Comparison of ENCODE assay signal across 28 cellular contexts in the genomic region with DNA sequence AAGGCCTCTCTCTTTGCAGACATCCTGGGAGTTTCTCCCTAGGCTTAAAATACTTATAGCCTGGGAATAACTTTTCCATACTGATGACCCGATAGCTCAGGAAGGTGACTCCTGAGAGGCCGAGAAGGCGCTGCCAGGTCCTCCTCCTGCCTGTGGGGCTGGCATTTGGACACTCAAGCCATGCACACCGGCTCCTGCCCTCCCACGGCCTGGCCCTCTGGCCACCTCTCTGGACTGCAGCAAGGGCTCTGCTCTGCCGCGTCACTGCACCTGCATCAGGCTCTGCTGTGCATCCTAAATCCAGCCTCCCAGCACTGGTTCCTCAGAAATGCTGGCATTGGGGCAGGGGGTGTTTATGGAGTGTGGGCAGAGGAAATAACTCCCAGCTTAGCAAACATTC. TPM values are rescaled to one million over a fixed set of nuclear protein-coding genes. Genes with fewer than 3 reads are reported as not detected.
DNase-seq lines count a peak whose midpoint lies in the region; ATAC-seq and TF ChIP-seq lines count a peak whose summit lies in the region.
"Had no signal": no experiment of that assay in that cellular context is flagged by ENCODE, and none has a peak within 500 bp of the region (broad histone marks: within the 10 kb centered on the region; RNA-seq: fewer than 3 reads in every experiment).

No MANE protein-coding gene starts in this region.

- no peak overlapping the region for H3K18ac ChIP-seq in IMR-90 (ENCODE audit: low read depth, low read length)
- H3K18ac ChIP-seq in neuronal stem cell (ENCODE audit: low read length): peak overlapping the region; percentile 49

- TF ChIP-seq POLR2A in IMR-90 (IDR thresholded peaks at IDR 0.05; ENCODE audit: low read depth, low read length): no peak
- TF ChIP-seq POLR2A in suprapubic skin (IDR thresholded peaks at IDR 0.05): no peak

- H2BK120ac ChIP-seq in IMR-90 (ENCODE audit: low read depth, low read length) (no peak overlapping the region), neuronal stem cell (ENCODE audit: low read depth, low read length) (peak overlapping the region; percentile 1)

- H2AK5ac ChIP-seq in IMR-90 (ENCODE audit: low read depth, low read length): no peak overlapping the region
- no peak overlapping the region for H2AK5ac ChIP-seq in neuronal stem cell (ENCODE audit: low read depth, low read length)

- no peak overlapping the region for H3K14ac ChIP-seq in IMR-90 (replicated peaks; ENCODE audit: low read depth, low read length)
- no peak overlapping the region for H3K14ac ChIP-seq in neuronal stem cell (ENCODE audit: low read length)

- H3K36me3 Mint-ChIP-seq in activated naive CD8-positive, alpha-beta T cell treated with anti-CD3 and anti-CD28 coated beads for 36 hours: no peaks in the 10 kb centered on the region
- H3K36me3 Mint-ChIP-seq: CD14-positive monocyte; CD4-positive, alpha-beta memory T cell; CD4-positive, CD25-positive, alpha-beta regulatory T cell; CD8-positive, alpha-beta memory T cell had no signal

- dilution Hi-C loops in IMR-90 (cut with HindIII; ENCODE audit: low sequenced_read_pairs, unreplicated experiment): no loop called here

- DNase-seq in IMR-90 (no peak), astrocyte of the hippocampus (ENCODE audit: low read depth, low spot score) (peak; percentile 10), neuronal stem cell (ENCODE audit: low spot score) (no peak), suprapubic skin (ENCODE audit: low spot score in 2 of 2) (no peak), HuH-7 (ENCODE audit: low spot score) (no peak)
- DNase-seq in activated naive CD8-positive, alpha-beta T cell treated with anti-CD3 and anti-CD28 coated beads for 36 hours: no peak
- DNase-seq: 8988T; ACHN; BE2C; C1 segment of cervical spinal cord; CD4-positive, alpha-beta memory T cell; CD4-positive, CD25-positive, alpha-beta regulatory T cell; CD8-positive, alpha-beta memory T cell; COR-L47; DMS 273 treated with DMSO at 0.1 percent for 48 hours; DMS153; DMS53; DMS79; DND-41; GDM1 had no signal

- no peak overlapping the region for H3K4me3 Mint-ChIP-seq in activated naive CD8-positive, alpha-beta T cell treated with anti-CD3 and anti-CD28 coated beads for 36 hours
- H3K4me3 Mint-ChIP-seq: CD14-positive monocyte; CD4-positive, alpha-beta memory T cell; CD4-positive, CD25-positive, alpha-beta regulatory T cell; CD8-positive, alpha-beta memory T cell had no signal

- no TSS peak for BruUV-seq in IMR-90 (replicated peaks; lab: Mats Ljungman, UMichigan)

- no peaks in the 10 kb centered on the region for H3K36me3 ChIP-seq in IMR-90 (ENCODE audit: control insufficient read depth, insufficient read depth, low read length)
- H3K36me3 ChIP-seq in neuronal stem cell (replicated peaks in 1 of 2; ENCODE audit: control insufficient read depth in 2 of 2, insufficient read depth in 2 of 2, low read length in 2 of 2): no peaks in the 10 kb centered on the region
- H3K36me3 ChIP-seq in suprapubic skin: no peaks in the 10 kb centered on the region
- H3K36me3 ChIP-seq: BE2C, BLaER1 had no signal

- no peaks in the 10 kb centered on the region for H3K4me1 Mint-ChIP-seq in activated naive CD8-positive, alpha-beta T cell treated with anti-CD3 and anti-CD28 coated beads for 36 hours
- H3K4me1 Mint-ChIP-seq: CD14-positive monocyte; CD4-positive, CD25-positive, alpha-beta regulatory T cell; CD8-positive, alpha-beta memory T cell had no signal

- H3K79me1 ChIP-seq in IMR-90 (ENCODE audit: low read depth in 1 of 2, low read length in 2 of 2) (no peaks in the 10 kb centered on the region), neuronal stem cell (ENCODE audit: low read depth, low read length) (peaks cover 3% of the 10 kb centered on the region)

- no peak overlapping the region for H3K9ac ChIP-seq in IMR-90 (ENCODE audit: low read depth, low read length)
- no peak overlapping the region for H3K9ac ChIP-seq in neuronal stem cell (ENCODE audit: low read depth, low read length, poor library complexity)
- H3K9ac ChIP-seq: BLaER1 had no signal

- H3K4me1 ChIP-seq in IMR-90 (ENCODE audit: control insufficient read depth, insufficient read depth, low read length): peaks cover 10% of the 10 kb centered on the region
- peaks cover 6 to 10% of the 10 kb centered on the region in 2 donors for H3K4me1 ChIP-seq in neuronal stem cell (ENCODE audit: control insufficient read depth in 2 of 2, insufficient read depth in 1 of 2, low read depth in 1 of 2, low read length in 2 of 2)
- peaks cover 14% of the 10 kb centered on the region for H3K4me1 ChIP-seq in suprapubic skin

- H2BK12ac ChIP-seq in neuronal stem cell (ENCODE audit: low read length): no peak overlapping the region

- no peak overlapping the region for H2BK5ac ChIP-seq in IMR-90 (ENCODE audit: low read depth, low read length, poor library complexity, severe bottlenecking)
- no peak overlapping the region for H2BK5ac ChIP-seq in neuronal stem cell (ENCODE audit: low read length)

- H4K91ac ChIP-seq in IMR-90 (ENCODE audit: insufficient read depth, low read depth, low read length): no peak overlapping the region
- no peak overlapping the region for H4K91ac ChIP-seq in neuronal stem cell (ENCODE audit: low read depth, low read length, poor library complexity)

- no peaks in the 10 kb centered on the region for H3K9me3 Mint-ChIP-seq in activated naive CD8-positive, alpha-beta T cell treated with anti-CD3 and anti-CD28 coated beads for 36 hours
- H3K9me3 Mint-ChIP-seq: CD14-positive monocyte; CD4-positive, alpha-beta memory T cell; CD8-positive, alpha-beta memory T cell had no signal

- H3K27me3 ChIP-seq in IMR-90 (ENCODE audit: control insufficient read depth, insufficient read depth, low read length) (peaks cover 8% of the 10 kb centered on the region; the same call in 1 of the 2 replicates), neuronal stem cell (ENCODE audit: control insufficient read depth in 3 of 3, insufficient read depth in 3 of 3, low read depth in 1 of 3, low read length in 3 of 3) (peaks cover 0 to 5% (median 0%) of the 10 kb centered on the region in 3 experiments), suprapubic skin (no peaks in the 10 kb centered on the region)
- H3K27me3 ChIP-seq: BE2C, BLaER1 had no signal

- no peak overlapping the region for H4K8ac ChIP-seq in IMR-90 (ENCODE audit: low read depth in 2 of 2, low read length in 2 of 2)
- no peak overlapping the region for H4K8ac ChIP-seq in neuronal stem cell (ENCODE audit: low read depth, low read length)

- no peak for TF ChIP-seq RAD21 in IMR-90 (IDR thresholded peaks at IDR 0.05; ENCODE audit: low read length)

- in situ Hi-C loops in IMR-90 (cut with MboI; ENCODE audit: low sequenced_read_pairs): no loop called here

- intact Hi-C loops in IMR-90 (cut with micrococcal nuclease): no loop called here

- no peak for TF ChIP-seq EP300 in suprapubic skin (IDR thresholded peaks at IDR 0.05)

- H3K4me3 ChIP-seq in IMR-90 (ENCODE audit: insufficient read depth, low read depth, low read length) (no peak overlapping the region), neuronal stem cell (ENCODE audit: low read length in 2 of 2) (peak overlapping the region in 1 of 2 donors; percentile 16), suprapubic skin (no peak overlapping the region)
- H3K4me3 ChIP-seq: BLaER1, GM12878 had no signal

- H3K23ac ChIP-seq in IMR-90 (ENCODE audit: low read depth, low read length): no peak overlapping the region
- H3K23ac ChIP-seq in neuronal stem cell (ENCODE audit: low read depth, low read length, poor library complexity): no peak overlapping the region

- peaks cover 6% of the 10 kb centered on the region; the same call in 1 of the 2 replicates for H3K9me1 ChIP-seq in IMR-90 (ENCODE audit: insufficient read depth, low read length)

- H2AK9ac ChIP-seq in IMR-90 (replicated peaks; ENCODE audit: low read depth, low read length, poor library complexity): no peak overlapping the region

- H4K5ac ChIP-seq in IMR-90 (ENCODE audit: low read depth, low read length): no peak overlapping the region

- no peak overlapping the region for H3K4me2 ChIP-seq in IMR-90 (ENCODE audit: low read depth, low read length)
- H3K4me2 ChIP-seq in neuronal stem cell (ENCODE audit: insufficient read depth, low read length, poor library complexity, severe bottlenecking): no peak overlapping the region
- H3K4me2 ChIP-seq: BLaER1 had no signal

- H3K9me3 ChIP-seq in IMR-90 (ENCODE audit: control insufficient read depth, insufficient read depth, low read length) (no peaks in the 10 kb centered on the region), neuronal stem cell (replicated peaks in 1 of 2; ENCODE audit: control insufficient read depth in 2 of 2, insufficient read depth in 1 of 2, low read depth in 1 of 2, low read length in 2 of 2) (no peaks in the 10 kb centered on the region), suprapubic skin (no peaks in the 10 kb centered on the region)
- H3K9me3 ChIP-seq: BE2C, BLaER1 had no signal

- H3K56ac ChIP-seq in IMR-90 (ENCODE audit: extremely low read depth, insufficient read depth, low read length): no peak overlapping the region

- no peak overlapping the region for H2BK20ac ChIP-seq in IMR-90 (ENCODE audit: low read depth, low read length)

- H3K27ac ChIP-seq in IMR-90 (ENCODE audit: insufficient read depth, low read length): no peak overlapping the region
- H3K27ac ChIP-seq in neuronal stem cell (replicated peaks; ENCODE audit: low read length): no peak overlapping the region
- H3K27ac ChIP-seq in suprapubic skin: no peak overlapping the region
- H3K27ac ChIP-seq: BLaER1 had no signal

- POLR2A ChIA-PET in IMR-90 (lab: Charles Lee; ENCODE audit: unreplicated experiment): interaction anchor here (0.5 kb wide), 1 partner anchor 79 kb away, joined by 3 read pairs; no protein-coding TSS in a partner anchor

- WGBS in IMR-90 (ENCODE audit: extremely low coverage in 2 of 2, insufficient read length in 1 of 2), 2 experiments: 89% methylated on average over 4 of the region's 7 CpGs; no CpG with 5 or more reads in 1 of the 2 experiments
- WGBS in neuronal stem cell (ENCODE audit: extremely low coverage in 2 of 2, insufficient read length in 2 of 2, insufficient replicate concordance in 1 of 2), 2 donors: no CpG with 5 or more reads among the region's 7 CpGs
- WGBS in suprapubic skin: 94% methylated on average over 7 of the region's 7 CpGs

- H3K27me3 Mint-ChIP-seq in activated naive CD8-positive, alpha-beta T cell treated with anti-CD3 and anti-CD28 coated beads for 36 hours: peaks cover 8% of the 10 kb centered on the region

- H2AFZ ChIP-seq in IMR-90 (replicated peaks; ENCODE audit: low read length, poor library complexity) (peak overlapping the region; percentile 38), neuronal stem cell (ENCODE audit: low read length) (no peak overlapping the region)

- ATAC-seq in IMR-90 (ENCODE audit: low read depth): no peak
- ATAC-seq in HG02938 (IDR thresholded peaks at IDR 0.05; ENCODE audit: unreplicated experiment): no peak
- ATAC-seq: GM12878 had no signal

- CTCF ChIA-PET in IMR-90 (lab: Yijun Ruan, JAX): no interaction called here

- no peaks in the 10 kb centered on the region for H4K20me1 ChIP-seq in IMR-90 (ENCODE audit: insufficient read depth, low read length)
- H4K20me1 ChIP-seq: BLaER1 had no signal

- TF ChIP-seq CTCF in IMR-90 (conservative IDR thresholded peaks at IDR 0.05; ENCODE audit: low read depth, low read length) (no peak), suprapubic skin (IDR thresholded peaks at IDR 0.05) (no peak)

- H3K4ac ChIP-seq in IMR-90 (ENCODE audit: low read depth, low read length) (no peak overlapping the region), neuronal stem cell (ENCODE audit: low read length) (no peak overlapping the region)

- no peak overlapping the region for H2BK15ac ChIP-seq in IMR-90 (ENCODE audit: low read depth, low read length)
- H2BK15ac ChIP-seq in neuronal stem cell (ENCODE audit: low read length): no peak overlapping the region

- H3K27ac Mint-ChIP-seq in activated naive CD8-positive, alpha-beta T cell treated with anti-CD3 and anti-CD28 coated beads for 36 hours: no peak overlapping the region
- H3K27ac Mint-ChIP-seq: CD4-positive, CD25-positive, alpha-beta regulatory T cell had no signal

RNA-seq across cellular contexts. Expression of gene KCNG4, which starts 14.2 kb away (rescaled TPM):
- total RNA-seq in IMR-90 (2012; rRNA removed) (not detected in 2 replicates), suprapubic skin (not detected)
- polyA plus RNA-seq in IMR-90 (2012; rRNA removed): not detected in 2 replicates
- polyA plus RNA-seq in IMR-90 (2012; cell fraction: cytosol; rRNA removed): not detected in 2 replicates
- not detected in 2 replicates for polyA plus RNA-seq in IMR-90 (2012; cell fraction: nucleus; rRNA removed; ENCODE audit: low replicate concordance)
- not detected for polyA plus RNA-seq in neuronal stem cell (2013, experiment 1 of 2)
- polyA plus RNA-seq in neuronal stem cell (2013, experiment 2 of 2): not detected
- not detected for total RNA-seq in activated naive CD8-positive, alpha-beta T cell treated with anti-CD3 and anti-CD28 coated beads for 36 hours
- total RNA-seq: A673; CD4-positive, alpha-beta memory T cell; CD4-positive, CD25-positive, alpha-beta regulatory T cell; CD8-positive, alpha-beta memory T cell; Daoy; G401; GM12878 had no signal
- polyA plus RNA-seq: AG04450; CD14-positive monocyte; CD4-positive, alpha-beta memory T cell; CD4-positive, CD25-positive, alpha-beta regulatory T cell; CD8-positive, alpha-beta memory T cell; GM12878 had no signal

RNA-seq across cellular contexts. Expression of gene ADAD2, which starts 34.6 kb away (rescaled TPM):
- total RNA-seq in IMR-90 (2012; rRNA removed) (not detected in 2 replicates), suprapubic skin (1 to 10 TPM in 3 of 4 donors, not detected in 1; 1.9 to 2.6 (median 2.4) TPM)
- polyA plus RNA-seq in IMR-90 (2012; rRNA removed): not detected in 2 replicates
- polyA plus RNA-seq in IMR-90 (2012; cell fraction: cytosol; rRNA removed): 0.06 TPM in 1 of 2 replicates, not detected in the other
- 0.03 TPM in 1 of 2 replicates, not detected in the other for polyA plus RNA-seq in IMR-90 (2012; cell fraction: nucleus; rRNA removed; ENCODE audit: low replicate concordance)
- polyA plus RNA-seq in neuronal stem cell (2013, experiment 1 of 2): not detected
- polyA plus RNA-seq in neuronal stem cell (2013, experiment 2 of 2): not detected
- total RNA-seq in activated naive CD8-positive, alpha-beta T cell treated with anti-CD3 and anti-CD28 coated beads for 36 hours: 1 to 10 TPM in 1 of 2 experiments, under 1 TPM in 1; 0.66 to 1.5 TPM
- total RNA-seq: A673; CD4-positive, alpha-beta memory T cell; CD4-positive, CD25-positive, alpha-beta regulatory T cell; Daoy; G401 had no signal
- polyA plus RNA-seq: AG04450; CD14-positive monocyte; CD4-positive, alpha-beta memory T cell; CD8-positive, alpha-beta memory T cell had no signal

RNA-seq across cellular contexts. Expression of gene TAF1C, which starts 38.7 kb away (rescaled TPM):
- total RNA-seq in IMR-90 (2012; rRNA removed) (6.1 and 7.3 TPM in 2 replicates), suprapubic skin (10 to 100 TPM; 46.7 to 75.5 (median 55.2) TPM)
- 35.5 and 41.6 TPM in 2 replicates for polyA plus RNA-seq in IMR-90 (2012; rRNA removed)
- polyA plus RNA-seq in IMR-90 (2012; cell fraction: cytosol; rRNA removed): 15.1 and 17.4 TPM in 2 replicates
- polyA plus RNA-seq in IMR-90 (2012; cell fraction: nucleus; rRNA removed; ENCODE audit: low replicate concordance): 397 and 707 TPM in 2 replicates
- 44.6 TPM for polyA plus RNA-seq in neuronal stem cell (2013, experiment 1 of 2)
- polyA plus RNA-seq in neuronal stem cell (2013, experiment 2 of 2): 41.1 TPM
- 10 to 100 TPM; 53.8 to 54.3 TPM for total RNA-seq in activated naive CD8-positive, alpha-beta T cell treated with anti-CD3 and anti-CD28 coated beads for 36 hours
